Comparison of ENCODE assay signal across 8 cellular contexts in the genomic region with DNA sequence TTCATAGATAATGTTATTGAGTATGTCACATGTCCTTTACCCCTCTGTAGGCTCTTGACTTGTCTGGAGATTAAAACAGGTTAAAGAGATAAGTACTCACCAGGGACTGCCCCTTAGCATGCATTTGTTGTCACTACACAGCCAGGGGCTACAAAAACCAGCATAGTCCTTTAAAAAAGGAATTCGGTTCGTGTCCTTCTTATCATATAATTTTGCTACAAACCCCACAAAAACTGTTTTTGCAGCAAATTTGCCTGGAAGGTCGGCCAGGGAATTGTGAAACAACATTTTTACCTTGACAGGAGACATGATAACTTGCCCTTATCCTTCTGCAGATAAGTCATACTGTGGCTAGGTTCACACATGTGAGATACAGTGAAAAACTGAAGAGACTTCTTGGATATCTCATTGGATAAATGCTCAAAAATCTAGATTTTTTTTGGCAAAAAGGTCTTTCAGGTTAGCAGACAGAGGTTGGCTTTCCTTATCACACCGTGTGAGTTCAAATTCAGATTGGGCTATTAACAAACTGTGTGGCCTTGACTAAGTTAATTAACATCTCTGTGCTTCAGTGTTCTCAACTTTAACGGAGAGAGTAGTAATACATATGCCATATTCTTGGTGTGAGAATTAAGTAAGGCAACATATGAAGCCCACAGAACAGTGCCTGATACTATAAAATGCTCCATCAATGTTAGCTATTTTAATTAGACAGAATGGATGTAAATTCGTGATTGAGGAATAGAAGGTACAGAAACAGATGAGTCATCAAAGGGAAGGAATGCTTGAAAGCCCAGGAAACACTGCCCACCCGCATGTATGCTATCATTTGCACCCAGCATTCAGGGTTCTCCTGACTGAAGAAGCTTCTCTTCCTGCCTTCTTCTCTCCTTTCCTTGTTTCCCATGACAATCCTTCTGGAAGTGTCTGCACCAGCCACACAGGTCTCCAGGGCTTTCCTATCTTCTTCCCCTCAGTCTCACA. TPM values are rescaled to one million over a fixed set of nuclear protein-coding genes. Genes with fewer than 3 reads are reported as not detected.
DNase-seq lines count a peak whose midpoint lies in the region; ATAC-seq, FAIRE-seq and TF ChIP-seq lines count a peak whose summit lies in the region.

No MANE protein-coding gene starts in this region.

- H3K4me2 ChIP-seq in astrocyte (ENCODE audit: low read length), result peak overlapping the region; percentile 16

- TF ChIP-seq CTCF in heart left ventricle (IDR thresholded peaks at IDR 0.05), result no peak
- no peak for TF ChIP-seq CTCF in astrocyte (IDR thresholded peaks at IDR 0.05; ENCODE audit: insufficient read depth, low read depth, low read length)
- no peak for TF ChIP-seq CTCF in upper lobe of right lung (IDR thresholded peaks at IDR 0.05)
- no peak for TF ChIP-seq CTCF in esophagus muscularis mucosa (IDR thresholded peaks at IDR 0.05)

- H3K4me1 ChIP-seq in heart left ventricle (peaks cover 0 to 37% (median 5%) of the 10 kb centered on the region in 12 donors), astrocyte (ENCODE audit: insufficient read depth, low read length) (no peaks in the 10 kb centered on the region), upper lobe of right lung (peaks cover 13% of the 10 kb centered on the region), esophagus muscularis mucosa (peaks cover 0 to 16% (median 4%) of the 10 kb centered on the region in 4 donors)

- no peaks in the 10 kb centered on the region for H3K9me3 Mint-ChIP-seq in astrocyte (ENCODE audit: unreplicated experiment)

- no peaks in the 10 kb centered on the region for H4K20me1 ChIP-seq in astrocyte (ENCODE audit: insufficient read depth, low read length)

- no peak overlapping the region for H3K4me3 Mint-ChIP-seq in astrocyte (ENCODE audit: unreplicated experiment)

- H3K27me3 ChIP-seq in heart left ventricle (peaks cover 0 to 5% (median 0%) of the 10 kb centered on the region in 9 donors), astrocyte (ENCODE audit: insufficient read depth, low read length) (no peaks in the 10 kb centered on the region), upper lobe of right lung (no peaks in the 10 kb centered on the region), esophagus muscularis mucosa (no peaks in the 10 kb centered on the region)

- H3K27me3 Mint-ChIP-seq in astrocyte (ENCODE audit: low read depth, unreplicated experiment), result no peaks in the 10 kb centered on the region

- no peak overlapping the region for H3K9ac ChIP-seq in astrocyte (ENCODE audit: low read length)

- H3K9me3 ChIP-seq in heart left ventricle (no peaks in the 10 kb centered on the region), astrocyte (ENCODE audit: insufficient read depth, low read depth, low read length) (no peaks in the 10 kb centered on the region), upper lobe of right lung (no peaks in the 10 kb centered on the region), esophagus muscularis mucosa (no peaks in the 10 kb centered on the region)

- H2AFZ ChIP-seq in astrocyte (ENCODE audit: low read depth, low read length), result no peak overlapping the region

- no peak for DNase-seq in heart left ventricle
- DNase-seq in left ventricle myocardium superior, result no peak
- no peak for DNase-seq in astrocyte (ENCODE audit: low read depth)
- DNase-seq in upper lobe of right lung, result no peak
- DNase-seq in islet precursor cell, result no peak
- no peak for DNase-seq in esophagus muscularis mucosa (ENCODE audit: extremely low spot score)
- DNase-seq in NCI-H774 (lab: John Stamatoyannopoulos, UW), result no peak

- TF ChIP-seq POLR2A in heart left ventricle (IDR thresholded peaks at IDR 0.05), result no peak
- TF ChIP-seq POLR2A in esophagus muscularis mucosa (IDR thresholded peaks at IDR 0.05; ENCODE audit: low read depth), result no peak

- intact Hi-C loops in heart left ventricle (cut with DNase I), result no loop called here
- intact Hi-C loops in left ventricle myocardium superior (cut with micrococcal nuclease), result no loop called here
- intact Hi-C loops in upper lobe of right lung (cut with DNase I), result no loop called here
- intact Hi-C loops in esophagus muscularis mucosa (cut with DNase I), result no loop called here

- H3K4me1 Mint-ChIP-seq in astrocyte (ENCODE audit: low read depth, unreplicated experiment), result peaks cover 8% of the 10 kb centered on the region

- ATAC-seq in heart left ventricle, result no peak
- no peak for ATAC-seq in left ventricle myocardium superior
- peak; percentile 14 for ATAC-seq in HG03175 (IDR thresholded peaks at IDR 0.05; ENCODE audit: unreplicated experiment)
- ATAC-seq in upper lobe of right lung, result no peak

- 60 to 73% (median 67%) methylated on average over 7 of the region's 7 CpGs for WGBS in heart left ventricle, 4 donors
- 65% methylated on average over 7 of the region's 7 CpGs for WGBS in esophagus muscularis mucosa

- H3K27ac ChIP-seq in heart left ventricle (peak overlapping the region in 9 of 12 donors; percentile 10 to 85 (median 58)), astrocyte (ENCODE audit: low read depth, low read length) (no peak overlapping the region), upper lobe of right lung (peak overlapping the region; percentile 66), esophagus muscularis mucosa (replicated peaks in 1 of 4) (no peak overlapping the region)

- H3K36me3 Mint-ChIP-seq in astrocyte (ENCODE audit: low read depth, unreplicated experiment), result no peaks in the 10 kb centered on the region

- no peak for TF ChIP-seq EP300 in esophagus muscularis mucosa (IDR thresholded peaks at IDR 0.05)

- no peak overlapping the region for H3K27ac Mint-ChIP-seq in astrocyte (ENCODE audit: unreplicated experiment)

- H3K36me3 ChIP-seq in heart left ventricle (no peaks in the 10 kb centered on the region), astrocyte (ENCODE audit: insufficient read depth, low read length) (no peaks in the 10 kb centered on the region), upper lobe of right lung (no peaks in the 10 kb centered on the region), esophagus muscularis mucosa (no peaks in the 10 kb centered on the region)

- FAIRE-seq in astrocyte (lab: Jason Lieb, UNC), result peak; percentile 97

- no peaks in the 10 kb centered on the region for H3K79me2 ChIP-seq in astrocyte (ENCODE audit: insufficient read depth, low read length)

- H3K4me3 ChIP-seq in heart left ventricle (no peak overlapping the region), astrocyte (ENCODE audit: insufficient read depth, low read depth, low read length) (no peak overlapping the region), upper lobe of right lung (no peak overlapping the region), esophagus muscularis mucosa (no peak overlapping the region)

RNA-seq across cellular contexts. Expression of a gene that starts 30.0 kb away (rescaled TPM):
- total RNA-seq in heart left ventricle (1 to 10 TPM in 1 of 9 donors, under 1 TPM in 5, not detected in 3; 0.20 to 2.6 (median 0.34) TPM), left ventricle myocardium superior (1.2 TPM), astrocyte (0.16 TPM in 1 of 2 replicates, not detected in the other), upper lobe of right lung (not detected), esophagus muscularis mucosa (not detected)
- polyA plus RNA-seq in heart left ventricle, result not detected

RNA-seq across cellular contexts. Expression of a gene that starts 39.5 kb away (rescaled TPM):
- total RNA-seq in heart left ventricle (1,000 to 10,000 TPM in 4 of 9 donors, 100 to 1,000 TPM in 5; 689 to 3,543 (median 935) TPM), left ventricle myocardium superior (942 TPM), astrocyte (3,722 and 4,388 TPM in 2 replicates), upper lobe of right lung (4,663 TPM), esophagus muscularis mucosa (1,000 to 10,000 TPM; 3,072 to 3,725 (median 3,326) TPM)
- polyA plus RNA-seq in heart left ventricle, result 1,000 to 10,000 TPM; 1,893 to 1,976 TPM

Comparison
In these comparisons a context has a peak if more than half of its experiments do, and no peak if none do; other contexts are left out.
1. H3K27ac ChIP-seq: peak in heart left ventricle (9 of 12) and upper lobe of right lung (single experiment); none in astrocyte (single experiment) and esophagus muscularis mucosa (0 of 4).